In genomic region chr10:504806-505205, GRCh38 we compare ENCODE assay signal across 35 cellular contexts.
"Had no signal": no experiment of that assay in that cellular context is flagged by ENCODE, and none has a peak within 500 bp of the region (broad histone marks: within the 10 kb centered on the region; RNA-seq: fewer than 3 reads in every experiment).

No MANE protein-coding gene starts in this region.

- H3K36me3 ChIP-seq: SJCRH30 had no signal

- H3K27me3 ChIP-seq: SJCRH30 had no signal

- H3K4me1 Mint-ChIP-seq: WTC11 had no signal

- H3K4me3 ChIP-seq: SJCRH30, SK-N-MC had no signal

- H3K4me1 ChIP-seq: SJCRH30 had no signal

- H3K4me2 ChIP-seq: KMS-11 had no signal

- ATAC-seq: activated CD4-positive, alpha-beta T cell treated with anti-CD3 and anti-CD28 coated beads for 36 hours; activated CD4-positive, CD25-positive, alpha-beta regulatory T cell treated with anti-CD3 and anti-CD28 coated beads, Interleukin-2, amount 50 U/mL, for 24 hours; activated naive CD8-positive, alpha-beta T cell treated with anti-CD3 and anti-CD28 coated beads, Interleukin-2, amount 50 U/mL, for 24 hours; activated T-cell treated with anti-CD3 and anti-CD28 coated beads, Interleukin-2, amount 50 U/mL, for 4 hours; WTC11 had no signal

- H3K9ac ChIP-seq: KMS-11 had no signal

- H3K9me3 ChIP-seq: SJCRH30 had no signal

- H3K27ac Mint-ChIP-seq: activated CD4-positive, alpha-beta T cell treated with anti-CD3 and anti-CD28 coated beads for 36 hours; activated CD4-positive, alpha-beta T cell treated with anti-CD3 and anti-CD28 coated beads, Interleukin-2, amount 10 ng/mL, durations not matched to agents 7 days and 5 days; activated naive CD4-positive, alpha-beta T cell treated with anti-CD3 and anti-CD28 coated beads for 36 hours; activated naive CD8-positive, alpha-beta T cell; activated naive CD8-positive, alpha-beta T cell treated with anti-CD3 and anti-CD28 coated beads, Interleukin-2, amount 50 U/mL, for 24 hours; activated T-helper 1 cell treated with anti-CD3 and anti-CD28 coated beads, Interleukin-12 subunit alpha, Interleukin-12 subunit beta, Interleukin-2, Interleukin-4 antibody, amounts not matched to agents 30 ng/mL and 10 ng/mL and 1 ng/mL, durations not matched to agents 14 hours and 24 hours and 36 hours; T-helper 1 cell treated with Interleukin-12 subunit alpha and Interleukin-12 subunit beta and Interleukin-4 antibody, amounts not matched to agents 30 μg/mL and 1 μg/mL, for 36 hours; T-helper 2 cell treated with Interferon-gamma antibody and Interleukin-4, amounts not matched to agents 5 μg/mL and 100 μg/mL, for 36 hours; WTC11 had no signal

- DNase-seq: activated CD4-positive, alpha-beta T cell treated with anti-CD3 and anti-CD28 coated beads for 36 hours; activated CD4-positive, alpha-beta T cell treated with anti-CD3 and anti-CD28 coated beads, Interleukin-2, amount 10 ng/mL, durations not matched to agents 7 days and 5 days; activated CD4-positive, alpha-beta T cell treated with anti-CD3 and anti-CD28 coated beads, Interleukin-2, amount 50 U/mL, for 48 hours; activated CD8-positive, alpha-beta memory T cell treated with anti-CD3 and anti-CD28 coated beads, Interleukin-2, amount 50 U/mL, for 4 hours; activated gamma-delta T cell treated with Interleukin-2 at 50 U/mL for 16 hours; activated naive CD4-positive, alpha-beta T cell treated with anti-CD3 and anti-CD28 coated beads for 36 hours; activated naive CD8-positive, alpha-beta T cell treated with anti-CD3 and anti-CD28 coated beads, Interleukin-2, amount 50 U/mL, for 24 hours; activated T-cell treated with anti-CD3 and anti-CD28 coated beads for 4 hours; activated T-cell treated with anti-CD3 and anti-CD28 coated beads, Interleukin-2, amount 50 U/mL, for 4 hours; anterior cingulate cortex; central memory CD4-positive, alpha-beta T cell; MM.1S; MV-4-11; NCI-H1092; NCI-H1436 treated with DMSO at 0.1 percent for 48 hours; NCI-H1694 treated with DMSO at 0.1 percent for 48 hours; NCI-H2029; NCI-H2107; NCI-H2171; NCI-H510A; NCI-H526; NCI-H748 treated with DMSO at 0.1 percent for 48 hours; NK-92 treated with Interleukin-12 subunit alpha and Interleukin-12 subunit beta, amount 100 ng/mL, for 24 hours; OCI-M1; SHP77; SJCRH30 had no signal

- H3K27me3 Mint-ChIP-seq: brain had no signal

- H3K36me3 Mint-ChIP-seq: activated naive CD8-positive, alpha-beta T cell; WTC11 had no signal

- H3K4me3 Mint-ChIP-seq: activated CD4-positive, alpha-beta T cell treated with anti-CD3 and anti-CD28 coated beads for 36 hours; activated CD4-positive, alpha-beta T cell treated with anti-CD3 and anti-CD28 coated beads, Interleukin-2, amount 10 ng/mL, durations not matched to agents 7 days and 5 days; activated naive CD4-positive, alpha-beta T cell treated with anti-CD3 and anti-CD28 coated beads for 36 hours; activated naive CD8-positive, alpha-beta T cell; activated naive CD8-positive, alpha-beta T cell treated with anti-CD3 and anti-CD28 coated beads, Interleukin-2, amount 50 U/mL, for 24 hours; activated T-cell treated with anti-CD3 and anti-CD28 coated beads, Interleukin-2, amount 50 U/mL, for 4 hours; activated T-helper 1 cell treated with anti-CD3 and anti-CD28 coated beads, Interleukin-12 subunit alpha, Interleukin-12 subunit beta, Interleukin-2, Interleukin-4 antibody, amounts not matched to agents 30 ng/mL and 10 ng/mL and 1 ng/mL, durations not matched to agents 14 hours and 24 hours and 36 hours; brain; T-helper 1 cell treated with Interleukin-12 subunit alpha and Interleukin-12 subunit beta and Interleukin-4 antibody, amounts not matched to agents 30 μg/mL and 1 μg/mL, for 36 hours; T-helper 2 cell treated with Interferon-gamma antibody and Interleukin-4, amounts not matched to agents 5 μg/mL and 100 μg/mL, for 36 hours; WTC11 had no signal

- H3K27ac ChIP-seq: KMS-11, SJCRH30, SK-N-MC had no signal

- H3K9me3 Mint-ChIP-seq: activated CD4-positive, alpha-beta T cell treated with anti-CD3 and anti-CD28 coated beads, Interleukin-2, amount 10 ng/mL, durations not matched to agents 7 days and 5 days; activated naive CD4-positive, alpha-beta T cell treated with anti-CD3 and anti-CD28 coated beads for 36 hours; activated naive CD8-positive, alpha-beta T cell treated with anti-CD3 and anti-CD28 coated beads, Interleukin-2, amount 50 U/mL, for 24 hours; activated T-cell treated with anti-CD3 and anti-CD28 coated beads, Interleukin-2, amount 50 U/mL, for 4 hours; activated T-helper 1 cell treated with anti-CD3 and anti-CD28 coated beads, Interleukin-12 subunit alpha, Interleukin-12 subunit beta, Interleukin-2, Interleukin-4 antibody, amounts not matched to agents 30 ng/mL and 10 ng/mL and 1 ng/mL, durations not matched to agents 14 hours and 24 hours and 36 hours; brain; T-helper 1 cell treated with Interleukin-12 subunit alpha and Interleukin-12 subunit beta and Interleukin-4 antibody, amounts not matched to agents 30 μg/mL and 1 μg/mL, for 36 hours; T-helper 2 cell treated with Interferon-gamma antibody and Interleukin-4, amounts not matched to agents 5 μg/mL and 100 μg/mL, for 36 hours; WTC11 had no signal
